ENCODE assay signal across 11 cellular contexts in genomic region chr21:42198949-42199348, GRCh38. TPM values are rescaled to one million over a fixed set of nuclear protein-coding genes. Genes with fewer than 3 reads are reported as not detected.
DNase-seq lines count a peak whose midpoint lies in the region; ATAC-seq, FAIRE-seq and TF ChIP-seq lines count a peak whose summit lies in the region.
"Had no signal": no experiment of that assay in that cellular context is flagged by ENCODE, and none has a peak within 500 bp of the region (broad histone marks: within the 10 kb centered on the region; RNA-seq: fewer than 3 reads in every experiment).

No MANE protein-coding gene starts in this region.

- H4K20me1 ChIP-seq in PC-9 (ENCODE audit: insufficient read depth) = no peaks in the 10 kb centered on the region

- FAIRE-seq in urothelium cell line (lab: Jason Lieb, UNC) = no peak

- POLR2A ChIA-PET in CD8-positive, alpha-beta memory T cell (lab: Charles Lee) = interaction anchor here (0.9 kb wide), 1 partner anchor 10 kb away, joined by 4 read pairs; no protein-coding TSS in a partner anchor
- POLR2A ChIA-PET in PC-9 (lab: Charles Lee; ENCODE audit: unreplicated experiment) = no interaction called here

- H3K9me3 ChIP-seq in CD8-positive, alpha-beta memory T cell (ENCODE audit: low read length) = no peaks in the 10 kb centered on the region
- no peaks in the 10 kb centered on the region for H3K9me3 ChIP-seq in PC-9 (ENCODE audit: insufficient read depth, low read depth)
- H3K9me3 ChIP-seq in neutrophil = no peaks in the 10 kb centered on the region
- no peaks in the 10 kb centered on the region for H3K9me3 ChIP-seq in sigmoid colon
- H3K9me3 ChIP-seq: vagina had no signal

- CTCF ChIA-PET in CD8-positive, alpha-beta memory T cell (lab: Charles Lee) = interaction anchor here (3.7 kb wide), 1 partner anchor 60 kb away, joined by 12 read pairs; no protein-coding TSS in a partner anchor
- CTCF ChIA-PET in PC-9 (lab: Charles Lee) = no interaction called here

- intact Hi-C loops in PC-9 (cut with micrococcal nuclease; ENCODE audit: unreplicated experiment) (no loop called here), sigmoid colon (cut with DNase I) (no loop called here)

- no peaks in the 10 kb centered on the region for H3K79me2 ChIP-seq in PC-9 (ENCODE audit: low read depth)

- peak overlapping the region in 6 of 7 donors; percentile 2 to 78 (median 35) for H3K4me3 Mint-ChIP-seq in CD8-positive, alpha-beta memory T cell
- peak overlapping the region; percentile 31 for H3K4me3 Mint-ChIP-seq in central memory CD8-positive, alpha-beta T cell

- H3K27me3 Mint-ChIP-seq in CD8-positive, alpha-beta memory T cell = no peaks in the 10 kb centered on the region
- no peaks in the 10 kb centered on the region for H3K27me3 Mint-ChIP-seq in central memory CD8-positive, alpha-beta T cell

- H2AFZ ChIP-seq in PC-9 = peak overlapping the region; percentile 23; the same call in 1 of the 2 replicates

- H3F3A ChIP-seq in PC-9 (ENCODE audit: insufficient read depth, low read depth) = peaks cover 16% of the 10 kb centered on the region

- H3K9me2 ChIP-seq in PC-9 (ENCODE audit: insufficient read depth) = no peaks in the 10 kb centered on the region

- H3K4me1 Mint-ChIP-seq in CD8-positive, alpha-beta memory T cell = peaks cover 41 to 49% (median 48%) of the 10 kb centered on the region in 3 donors
- H3K4me1 Mint-ChIP-seq in central memory CD8-positive, alpha-beta T cell = peaks cover 50% of the 10 kb centered on the region

- no peak overlapping the region for H3K27ac ChIP-seq in CD8-positive, alpha-beta memory T cell (ENCODE audit: low read depth, low read length)
- H3K27ac ChIP-seq in PC-9 (peak overlapping the region; percentile 82), neutrophil (peak overlapping the region; percentile 87), sigmoid colon (peak overlapping the region in 1 of 4 donors; percentile 36)
- H3K27ac ChIP-seq: vagina had no signal

- 15 to 51% methylated on average over 2 of the region's 2 CpGs for WGBS in sigmoid colon, 2 donors

- peak overlapping the region; percentile 75 for H3K4me2 ChIP-seq in PC-9

- DNase-seq in CD8-positive, alpha-beta memory T cell = no peak
- DNase-seq in PC-9 = no peak
- DNase-seq in central memory CD8-positive, alpha-beta T cell (ENCODE audit: low spot score in 2 of 2) = no peak
- no peak for DNase-seq in mesenteric fat pad (ENCODE audit: low spot score)
- no peak for DNase-seq in GM19240 (ENCODE audit: insufficient read length, low spot score)
- DNase-seq in urothelium cell line (ENCODE audit: low spot score) = no peak
- no peak for DNase-seq in sigmoid colon
- DNase-seq: activated CD8-positive, alpha-beta memory T cell treated with anti-CD3 and anti-CD28 coated beads, Interleukin-2, amount 50 U/mL, for 4 hours; DMS 273 treated with DMSO at 0.1 percent for 48 hours had no signal

- ATAC-seq in central memory CD8-positive, alpha-beta T cell (replicated peaks; ENCODE audit: extremely low read depth, poor library complexity, severe bottlenecking) = peak; percentile 31

- H3K27me3 ChIP-seq in CD8-positive, alpha-beta memory T cell (ENCODE audit: insufficient read depth, low read length, poor library complexity, severe bottlenecking) = no peaks in the 10 kb centered on the region
- H3K27me3 ChIP-seq in PC-9 (ENCODE audit: insufficient read depth, low read depth) = no peaks in the 10 kb centered on the region
- H3K27me3 ChIP-seq in neutrophil = no peaks in the 10 kb centered on the region
- H3K27me3 ChIP-seq in sigmoid colon = no peaks in the 10 kb centered on the region
- H3K27me3 ChIP-seq: vagina had no signal

- peak overlapping the region; percentile 66 to 89 (median 76) for H3K27ac Mint-ChIP-seq in CD8-positive, alpha-beta memory T cell
- peak overlapping the region; percentile 51 for H3K27ac Mint-ChIP-seq in central memory CD8-positive, alpha-beta T cell (ENCODE audit: low read depth)

- TF ChIP-seq POLR2A in sigmoid colon (IDR thresholded peaks at IDR 0.05) = no peak

- H3K36me3 Mint-ChIP-seq in CD8-positive, alpha-beta memory T cell = no peaks in the 10 kb centered on the region
- no peaks in the 10 kb centered on the region for H3K36me3 Mint-ChIP-seq in central memory CD8-positive, alpha-beta T cell (ENCODE audit: insufficient read depth)

- no TSS peak for BruUV-seq in PC-9 (replicated peaks; lab: Mats Ljungman, UMichigan)

- H3K4me1 ChIP-seq in CD8-positive, alpha-beta memory T cell (ENCODE audit: insufficient read depth, low read length) = peaks cover 40% of the 10 kb centered on the region
- peaks cover 46% of the 10 kb centered on the region for H3K4me1 ChIP-seq in PC-9 (replicated peaks; ENCODE audit: insufficient read depth)
- peaks cover 54 to 66% of the 10 kb centered on the region in 2 experiments for H3K4me1 ChIP-seq in neutrophil (ENCODE audit: control insufficient read depth in 1 of 2, insufficient read depth in 1 of 2, low read depth in 1 of 2, low read length in 1 of 2)
- no peaks in the 10 kb centered on the region for H3K4me1 ChIP-seq in sigmoid colon

- TF ChIP-seq EP300 in sigmoid colon (IDR thresholded peaks at IDR 0.05) = no peak

- no peaks in the 10 kb centered on the region for H3K9me3 Mint-ChIP-seq in CD8-positive, alpha-beta memory T cell
- no peaks in the 10 kb centered on the region for H3K9me3 Mint-ChIP-seq in central memory CD8-positive, alpha-beta T cell

- TF ChIP-seq CTCF in PC-9 (conservative IDR thresholded peaks at IDR 0.05) = no peak
- TF ChIP-seq CTCF in neutrophil (IDR thresholded peaks at IDR 0.05) = no peak
- no peak for TF ChIP-seq CTCF in sigmoid colon (IDR thresholded peaks at IDR 0.05)

- H3K4me3 ChIP-seq in CD8-positive, alpha-beta memory T cell (ENCODE audit: low read length) = peak overlapping the region; percentile 24
- peak overlapping the region; percentile 41; the same call in 1 of the 2 replicates for H3K4me3 ChIP-seq in PC-9
- H3K4me3 ChIP-seq in neutrophil (ENCODE audit: low read depth in 1 of 2, low read length in 1 of 2) = peak overlapping the region; percentile 42 to 45
- no peak overlapping the region for H3K4me3 ChIP-seq in sigmoid colon
- H3K4me3 ChIP-seq: vagina had no signal

- no peaks in the 10 kb centered on the region for H3K36me3 ChIP-seq in CD8-positive, alpha-beta memory T cell (ENCODE audit: insufficient read depth, low read length)
- H3K36me3 ChIP-seq in PC-9 (ENCODE audit: low read depth) = no peaks in the 10 kb centered on the region
- H3K36me3 ChIP-seq in neutrophil = no peaks in the 10 kb centered on the region
- no peaks in the 10 kb centered on the region for H3K36me3 ChIP-seq in sigmoid colon
- H3K36me3 ChIP-seq: vagina had no signal

RNA-seq across cellular contexts. Expression of gene ABCG1, which starts 20.0 kb away (rescaled TPM):
- total RNA-seq in CD8-positive, alpha-beta memory T cell = 1 to 10 TPM; 3.7 to 3.8 TPM
- polyA plus RNA-seq in CD8-positive, alpha-beta memory T cell = 15.7 TPM
- total RNA-seq in PC-9 (2021) (4.4 and 5.6 TPM in 2 replicates), mesenteric fat pad (25.9 TPM), sigmoid colon (10 to 100 TPM in 3 of 4 donors, 1 to 10 TPM in 1; 6.0 to 19.3 (median 13.6) TPM)
- 10 to 100 TPM in 2 of 3 donors, 1 to 10 TPM in 1; 8.1 to 15.6 (median 10.2) TPM for polyA plus RNA-seq in sigmoid colon

Comparison
In these comparisons a context has a peak if more than half of its experiments do, and no peak if none do; other contexts are left out.
1. H3K4me3 ChIP-seq: peak in CD8-positive, alpha-beta memory T cell (single experiment), PC-9 (single experiment) and neutrophil (2 of 2); none in sigmoid colon (0 of 4).